Comparison of ENCODE assay signal across 27 cellular contexts in the genomic region with DNA sequence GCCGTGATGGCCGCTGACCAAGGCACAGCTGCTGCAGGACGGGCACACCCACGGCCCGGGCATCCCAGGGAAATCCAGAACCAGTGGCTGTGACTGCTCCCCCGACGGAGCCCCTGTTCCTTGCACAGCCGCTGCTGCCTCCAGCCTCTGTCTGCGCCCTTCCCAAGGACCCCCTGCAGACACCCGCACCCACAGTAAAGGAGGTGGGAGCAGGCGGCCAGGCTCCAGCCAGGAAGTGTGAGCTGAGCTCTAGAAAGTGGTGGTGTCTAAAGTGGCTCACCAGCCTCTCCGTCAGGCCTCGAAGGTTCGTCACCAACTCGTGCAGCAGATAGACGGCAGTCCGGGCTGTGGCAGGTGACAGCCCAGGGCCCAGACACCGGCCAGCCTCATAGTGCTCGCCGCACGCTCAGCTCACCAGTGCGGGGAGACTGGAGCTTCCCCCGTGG.
"Had no signal": no experiment of that assay in that cellular context is flagged by ENCODE, and none has a peak within 500 bp of the region (broad histone marks: within the 10 kb centered on the region; RNA-seq: fewer than 3 reads in every experiment).

No MANE protein-coding gene starts in this region.

- H3K4me2 ChIP-seq: KMS-11 had no signal

- H3K4me3 ChIP-seq: ascending aorta, body of pancreas, MG63, Peyer's patch, SJSA1 had no signal

- DNase-seq: activated CD4-positive, alpha-beta T cell treated with anti-CD3 and anti-CD28 coated beads for 4 hours; activated CD8-positive, alpha-beta memory T cell treated with anti-CD3 and anti-CD28 coated beads, Interleukin-2, amount 50 U/mL, for 48 hours; activated CD8-positive, alpha-beta T cell treated with anti-CD3 and anti-CD28 coated beads, Interleukin-2, amount 10 ng/mL, durations not matched to agents 7 days and 5 days; activated effector memory CD4-positive, alpha-beta T cell treated with anti-CD3 and anti-CD28 coated beads, Interleukin-2, amount 50 U/mL, for 16 hours; activated naive CD4-positive, alpha-beta T cell treated with Interleukin-2 at 50 U/mL for 16 hours; activated naive CD8-positive, alpha-beta T cell treated with anti-CD3 and anti-CD28 coated beads, Interleukin-2, amount 50 U/mL, for 24 hours; activated T-cell treated with anti-CD3 and anti-CD28 coated beads, Interleukin-2, amount 50 U/mL, for 1 hour; amniotic stem cell; body of pancreas; MG63; NCI-H1092 treated with DMSO at 0.1 percent for 48 hours; NCI-H1417 treated with DMSO at 0.1 percent for 48 hours; NCI-H1694; NCI-H2029 treated with DMSO at 0.1 percent for 48 hours; NCI-H345; NCI-H510A; NCI-H526 treated with DMSO at 0.1 percent for 48 hours; NK-92 treated with Interleukin-12 subunit alpha and Interleukin-12 subunit beta, amount 100 ng/mL, for 24 hours; SHP77 had no signal

- ATAC-seq: activated CD4-positive, CD25-positive, alpha-beta regulatory T cell treated with anti-CD3 and anti-CD28 coated beads, Interleukin-2, amount 50 U/mL, for 24 hours; activated CD8-positive, alpha-beta T cell treated with anti-CD3 and anti-CD28 coated beads, Interleukin-2, amount 10 ng/mL, durations not matched to agents 7 days and 5 days; activated naive CD4-positive, alpha-beta T cell treated with anti-CD3 and anti-CD28 coated beads, Interleukin-2, amount 50 U/mL, for 72 hours; activated naive CD8-positive, alpha-beta T cell treated with anti-CD3 and anti-CD28 coated beads, Interleukin-2, amount 50 U/mL, for 24 hours; body of pancreas had no signal

- FAIRE-seq: bronchial epithelial cell had no signal

- H3K9me3 ChIP-seq: Peyer's patch had no signal

- H3K27ac ChIP-seq: ascending aorta, body of pancreas, KMS-11, Peyer's patch, RWPE1, SJSA1 had no signal

- H3K36me3 ChIP-seq: ascending aorta, MG63, Peyer's patch, SJSA1 had no signal

- H3K27me3 ChIP-seq: ascending aorta, body of pancreas, MG63, Peyer's patch, SJSA1 had no signal

- H3K4me1 ChIP-seq: ascending aorta, body of pancreas, Peyer's patch, SJSA1 had no signal

- H3K9ac ChIP-seq: KMS-11 had no signal
